Comparison of ENCODE assay signal across 8 cellular contexts in the genomic region with DNA sequence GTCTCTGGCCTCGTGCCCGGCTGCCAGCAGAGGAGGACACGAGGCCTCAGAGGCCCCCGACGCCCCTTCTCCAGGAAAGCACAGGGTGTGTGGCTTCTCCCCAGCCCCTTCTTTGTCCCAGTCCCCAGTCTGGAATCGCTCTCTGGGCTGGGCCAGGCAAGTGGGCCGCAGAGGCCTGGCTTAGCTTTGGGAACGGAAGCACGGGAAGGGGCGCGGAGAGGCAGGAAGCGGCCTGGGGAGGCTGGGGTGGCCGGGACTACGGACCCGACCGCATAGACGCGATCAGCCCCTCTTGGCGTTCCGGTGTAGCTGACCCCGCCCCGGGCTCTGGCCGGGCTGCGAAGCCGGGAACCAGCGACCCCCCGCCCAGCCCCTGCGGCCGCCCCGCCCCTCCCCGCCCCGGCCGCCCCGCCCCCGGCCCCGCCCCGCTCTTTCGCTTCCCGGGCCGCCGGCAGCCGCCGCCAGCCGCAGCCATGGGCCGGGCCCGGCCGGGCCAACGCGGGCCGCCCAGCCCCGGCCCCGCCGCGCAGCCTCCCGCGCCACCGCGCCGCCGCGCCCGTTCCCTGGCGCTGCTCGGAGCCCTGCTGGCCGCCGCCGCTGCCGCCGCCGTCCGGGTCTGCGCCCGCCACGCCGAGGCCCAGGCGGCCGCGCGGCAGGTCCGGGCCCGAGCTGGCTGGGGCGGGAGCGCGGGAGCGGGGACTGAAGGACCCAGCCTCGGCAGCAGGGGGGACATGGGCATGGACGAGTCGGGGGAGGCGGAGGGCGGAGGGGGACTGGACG. TPM values are rescaled to one million over a fixed set of nuclear protein-coding genes. Genes with fewer than 3 reads are reported as not detected.
A peak's percentile ranks its signal among the peaks of the same experiment; 100 is the strongest.
DNase-seq lines count a peak whose midpoint lies in the region; ATAC-seq and TF ChIP-seq lines count a peak whose summit lies in the region.

A gene with protein sequence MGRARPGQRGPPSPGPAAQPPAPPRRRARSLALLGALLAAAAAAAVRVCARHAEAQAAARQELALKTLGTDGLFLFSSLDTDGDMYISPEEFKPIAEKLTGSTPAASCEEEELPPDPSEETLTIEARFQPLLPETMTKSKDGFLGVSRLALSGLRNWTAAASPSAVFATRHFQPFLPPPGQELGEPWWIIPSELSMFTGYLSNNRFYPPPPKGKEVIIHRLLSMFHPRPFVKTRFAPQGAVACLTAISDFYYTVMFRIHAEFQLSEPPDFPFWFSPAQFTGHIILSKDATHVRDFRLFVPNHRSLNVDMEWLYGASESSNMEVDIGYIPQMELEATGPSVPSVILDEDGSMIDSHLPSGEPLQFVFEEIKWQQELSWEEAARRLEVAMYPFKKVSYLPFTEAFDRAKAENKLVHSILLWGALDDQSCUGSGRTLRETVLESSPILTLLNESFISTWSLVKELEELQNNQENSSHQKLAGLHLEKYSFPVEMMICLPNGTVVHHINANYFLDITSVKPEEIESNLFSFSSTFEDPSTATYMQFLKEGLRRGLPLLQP (plus strand): TSS at position 436 of the 780 bp plus-strand sequence. CDS start 38 bp downstream, at position 474.

- intact Hi-C loops in psoas muscle (cut with DNase I), result loop anchor here (2.0 to 10.0 kb wide), 9 partner anchors 58 to 555 kb away; partner anchors contain the start of genes MACO1 (in 1 of the 2), RHCE (in 1 of the 2) and RSRP1 (in 1 of the 2)

- H3K27me3 ChIP-seq in AG04450 (ENCODE audit: control insufficient read depth, insufficient read depth, low read length) (no peaks in the 10 kb centered on the region), psoas muscle (ENCODE audit: insufficient read depth in 3 of 3, low read length in 2 of 3) (no peaks in the 10 kb centered on the region)

- 1 to 2% (median 1%) methylated on average over 42 to 73 of the region's 91 CpGs for WGBS in psoas muscle, 3 donors

- no peak for DNase-seq in AG04450 (ENCODE audit: low read depth, low spot score)
- DNase-seq in GM20000 (ENCODE audit: low spot score), result peak; percentile 82
- DNase-seq in RPMI7951 (ENCODE audit: low read depth), result peak; percentile 71
- peak; percentile 73 for DNase-seq in astrocyte of the hippocampus (ENCODE audit: low read depth, low spot score)
- DNase-seq in hepatic stellate cell (ENCODE audit: low spot score), result peak; percentile 78
- DNase-seq in psoas muscle, result peak; percentile 74 to 84

- peaks cover 0 to 9% of the 10 kb centered on the region in 2 donors for H3K36me3 ChIP-seq in psoas muscle (ENCODE audit: insufficient read depth in 1 of 2, low read depth in 1 of 2)

- peaks cover 65% of the 10 kb centered on the region for H3K4me1 ChIP-seq in psoas muscle

- no peaks in the 10 kb centered on the region for H3K9me3 ChIP-seq in AG04450 (ENCODE audit: control insufficient read depth, insufficient read depth, low read length)
- H3K9me3 ChIP-seq in psoas muscle, result no peaks in the 10 kb centered on the region

- POLR2A ChIA-PET in AG04450 (lab: Yijun Ruan, JAX), result interaction anchor here (0.6 to 0.9 kb wide), 2 partner anchors 13 to 373 kb away, joined by 3 to 9 read pairs; no protein-coding TSS in a partner anchor

- ATAC-seq in psoas muscle (peak; percentile 20 to 33 (median 23)), HG03469 (IDR thresholded peaks at IDR 0.05; ENCODE audit: unreplicated experiment) (no peak), HG02852 (IDR thresholded peaks at IDR 0.05; ENCODE audit: unreplicated experiment) (no peak)

- CTCF ChIA-PET in AG04450 (lab: Charles Lee), result interaction anchor here (0.7 to 5.4 kb wide), 2 partner anchors 191 to 313 kb away, joined by 3 to 74 read pairs; no protein-coding TSS in a partner anchor

- H3K27ac ChIP-seq in AG04450 (ENCODE audit: low read depth, low read length), result peak within 1 kb of the TSS; percentile 31
- peak within 1 kb of the TSS; percentile 91 for H3K27ac ChIP-seq in psoas muscle

- TF ChIP-seq CTCF in AG04450 (IDR thresholded peaks at IDR 0.05; ENCODE audit: low read depth, low read length) (no peak), GM20000 (IDR thresholded peaks at IDR 0.05; ENCODE audit: extremely low read depth, missing control alignments) (no peak), psoas muscle (IDR thresholded peaks at IDR 0.05) (no peak)

- H3K4me3 ChIP-seq in AG04450 (ENCODE audit: low read depth, low read length), result peak within 1 kb of the TSS; percentile 75
- peak within 1 kb of the TSS; percentile 69 for H3K4me3 ChIP-seq in psoas muscle

RNA-seq across cellular contexts. Expression of the gene that starts here (rescaled TPM):
- polyA plus RNA-seq in AG04450 (2011; rRNA removed) (36.3 and 62.6 TPM in 2 replicates), psoas muscle (10 to 100 TPM; 25.3 to 39.3 (median 29.0) TPM)
- 32.5 and 45.1 TPM in 2 replicates for polyA minus RNA-seq in AG04450 (2011; rRNA and poly(A)+ RNA removed)
- 41.3 and 43.5 TPM in 2 replicates for total RNA-seq in RPMI7951 (2014; rRNA removed; shearing (Covaris generic))
- 100 to 1,000 TPM in 1 of 4 donors, 10 to 100 TPM in 3; 37.8 to 104 (median 56.1) TPM for total RNA-seq in psoas muscle

Comparison
In these comparisons a context has a peak if more than half of its experiments do, and no peak if none do; other contexts are left out.
1. ATAC-seq: peak in psoas muscle (4 of 4); none in HG03469 (single experiment) and HG02852 (single experiment).